8 cellular contexts compared by ENCODE assay signal in the genomic region with DNA sequence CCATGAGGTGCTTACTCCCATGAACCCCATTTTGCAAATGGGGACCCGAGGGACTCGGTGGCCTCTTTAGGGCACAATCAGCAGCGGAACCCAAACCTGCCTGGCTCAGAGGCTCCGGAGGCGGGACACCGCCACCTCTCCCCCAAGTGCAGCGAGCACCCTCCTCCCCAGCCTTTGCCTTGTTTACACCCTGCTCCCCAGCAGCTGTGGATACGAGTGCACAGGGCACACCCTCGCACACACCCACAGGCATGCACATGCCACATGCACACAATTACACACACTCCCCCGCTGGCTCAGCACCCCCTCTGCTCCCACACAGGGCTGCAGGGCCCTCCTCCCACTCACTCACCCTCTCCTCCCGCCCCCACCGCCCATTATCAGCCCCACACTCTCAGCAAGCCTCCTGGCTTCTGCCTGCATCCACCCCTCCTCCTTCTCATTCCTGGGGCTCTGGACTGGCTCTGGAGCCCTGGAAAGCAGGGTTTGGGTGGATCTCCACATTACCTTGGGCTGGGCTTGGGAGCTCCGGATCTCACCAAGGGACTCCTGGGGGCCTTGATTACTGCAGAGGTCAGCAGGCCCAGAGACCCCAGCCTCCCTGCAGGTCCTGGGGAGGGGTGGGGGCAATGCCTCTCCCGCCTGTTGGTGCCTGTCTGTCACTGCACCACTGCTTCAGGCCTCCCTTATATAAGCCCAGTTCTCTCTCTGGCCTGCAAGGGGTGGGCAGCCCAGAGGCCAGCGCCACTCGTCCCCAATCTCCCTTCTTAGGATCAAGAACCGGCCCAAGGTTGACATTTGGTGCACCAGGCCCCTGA. TPM values are rescaled to one million over a fixed set of nuclear protein-coding genes. Genes with fewer than 3 reads are reported as not detected.
DNase-seq lines count a peak whose midpoint lies in the region; ATAC-seq and TF ChIP-seq lines count a peak whose summit lies in the region.

No MANE protein-coding gene starts in this region.

- H3K9me3 ChIP-seq in mucosa of descending colon, result no peaks in the 10 kb centered on the region

- TF ChIP-seq CTCF in mucosa of descending colon (IDR thresholded peaks at IDR 0.05) (no peak), type B pancreatic cell (conservative IDR thresholded peaks at IDR 0.05) (peak; percentile 31)

- H3K36me3 Mint-ChIP-seq in type B pancreatic cell, result peaks cover 7% of the 10 kb centered on the region

- H3K4me3 Mint-ChIP-seq in type B pancreatic cell, result peak overlapping the region; percentile 44

- H3K4me1 Mint-ChIP-seq in type B pancreatic cell (ENCODE audit: unreplicated experiment), result peaks cover 23% of the 10 kb centered on the region

- H3K27ac Mint-ChIP-seq in type B pancreatic cell, result peak overlapping the region; percentile 64

- no peaks in the 10 kb centered on the region for H3K36me3 ChIP-seq in mucosa of descending colon (ENCODE audit: low read depth)

- no peaks in the 10 kb centered on the region for H3K27me3 Mint-ChIP-seq in type B pancreatic cell

- no peaks in the 10 kb centered on the region for H3K9me3 Mint-ChIP-seq in type B pancreatic cell

- intact Hi-C loops in mucosa of descending colon (cut with DNase I, micrococcal nuclease), result no loop called here

- ATAC-seq in esophagus mucosa (peak; percentile 45), mucosa of descending colon (peak; percentile 85), HG02981 (IDR thresholded peaks at IDR 0.05; ENCODE audit: unreplicated experiment) (no peak)

- H3K4me3 ChIP-seq in mucosa of descending colon, result peak overlapping the region; percentile 6

- peaks cover 50% of the 10 kb centered on the region for H3K4me1 ChIP-seq in mucosa of descending colon (ENCODE audit: low read depth)

- DNase-seq in NCI-H2227 treated with DMSO at 0.1 percent for 48 hours (lab: John Stamatoyannopoulos, UW) (peak; percentile 59), mucosa of descending colon (peak; percentile 84 to 90 (median 88)), type B pancreatic cell (ENCODE audit: extremely low spot score, unreplicated experiment) (no peak), mesenteric fat pad (ENCODE audit: low spot score) (no peak), DMS79 (lab: John Stamatoyannopoulos, UW) (no peak)
- no peak for DNase-seq in stimulated activated CD4-positive, alpha-beta T cell treated with anti-CD3 and anti-CD28 coated beads, Interleukin-12 subunit alpha, Interleukin-12 subunit beta, amount 100 ng/mL, for 4 hours

RNA-seq across cellular contexts. Expression of a gene that starts 6.4 kb away (rescaled TPM):
- total RNA-seq in esophagus mucosa, result 13.6 TPM
- total RNA-seq in mucosa of descending colon, result 10 to 100 TPM; 51.0 to 91.6 (median 72.6) TPM
- total RNA-seq in type B pancreatic cell (ENCODE audit: low replicate concordance), result 29.9 and 44.9 TPM in 2 replicates
- 41.9 TPM for total RNA-seq in mesenteric fat pad

RNA-seq across cellular contexts. Expression of a gene that starts 28.4 kb away (rescaled TPM):
- total RNA-seq in esophagus mucosa (0.16 TPM), mucosa of descending colon (1 to 10 TPM in 2 of 3 donors, under 1 TPM in 1; 0.52 to 2.6 (median 1.2) TPM), type B pancreatic cell (ENCODE audit: low replicate concordance) (2.2 and 14.1 TPM in 2 replicates), mesenteric fat pad (1.4 TPM)

RNA-seq across cellular contexts. Expression of a gene that starts 45.6 kb away (rescaled TPM):
- total RNA-seq in esophagus mucosa (83.1 TPM), mucosa of descending colon (100 to 1,000 TPM; 108 to 170 (median 108) TPM), type B pancreatic cell (ENCODE audit: low replicate concordance) (20.3 and 27.3 TPM in 2 replicates), mesenteric fat pad (14.4 TPM)

RNA-seq across cellular contexts. Expression of a gene that starts 48.9 kb away (rescaled TPM):
- total RNA-seq in esophagus mucosa (26.3 TPM), mucosa of descending colon (10 to 100 TPM; 27.3 to 47.5 (median 33.1) TPM), type B pancreatic cell (ENCODE audit: low replicate concordance) (45.6 and 51.5 TPM in 2 replicates), mesenteric fat pad (56.5 TPM)

Comparison
In these comparisons a context has a peak if more than half of its experiments do, and no peak if none do; other contexts are left out.
1. DNase-seq: peak in NCI-H2227 treated with DMSO at 0.1 percent for 48 hours (single experiment) and mucosa of descending colon (3 of 3); none in type B pancreatic cell (single experiment), stimulated activated CD4-positive, alpha-beta T cell treated with anti-CD3 and anti-CD28 coated beads, Interleukin-12 subunit alpha, Interleukin-12 subunit beta, amount 100 ng/mL, for 4 hours (single experiment), mesenteric fat pad (single experiment) and DMS79 (single experiment).